In the genomic region with DNA sequence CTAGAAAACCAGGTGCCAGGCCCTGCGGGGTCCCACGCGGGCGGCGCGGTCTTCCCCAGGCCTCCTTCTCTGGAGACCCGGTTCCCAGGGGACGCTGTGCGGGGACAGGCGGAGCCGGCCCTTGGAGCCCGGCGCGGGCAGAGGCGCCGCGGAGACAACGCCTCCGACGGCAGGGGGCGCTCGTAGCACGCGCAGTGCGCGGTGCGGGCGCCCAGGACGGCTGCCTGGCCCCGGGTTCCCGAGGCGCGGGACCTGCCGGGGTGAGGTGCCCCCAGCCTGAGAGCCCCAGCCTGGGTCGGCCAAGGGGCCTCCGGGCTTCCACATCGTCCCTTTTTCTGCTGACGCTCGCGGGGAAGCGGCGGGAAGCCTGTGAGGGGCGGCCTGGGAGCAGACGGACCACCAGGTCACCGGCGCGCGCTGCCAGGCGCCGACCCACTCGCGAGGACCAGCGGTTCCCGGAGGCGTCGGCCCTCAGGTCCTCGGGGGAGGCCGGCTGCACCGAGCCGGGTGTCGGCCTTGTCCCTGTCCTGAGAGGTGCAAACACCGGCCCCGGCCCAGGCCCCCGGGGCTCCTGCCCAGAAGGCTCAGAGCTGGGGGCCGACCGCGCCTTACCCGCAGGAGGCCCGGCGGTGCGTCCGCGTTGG, we compare ENCODE assay signal across 8 cellular contexts. TPM values are rescaled to one million over a fixed set of nuclear protein-coding genes. Genes with fewer than 3 reads are reported as not detected.
A peak's percentile ranks its signal among the peaks of the same experiment; 100 is the strongest.
DNase-seq lines count a peak whose midpoint lies in the region; TF ChIP-seq lines count a peak whose summit lies in the region.

No MANE protein-coding gene starts in this region.

- H3K4me3 Mint-ChIP-seq in activated CD4-positive, alpha-beta memory T cell treated with anti-CD3 and anti-CD28 coated beads, Interleukin-2, amount 10 ng/mL, durations not matched to agents 7 days and 5 days = no peak overlapping the region

- H3K27ac ChIP-seq in DOHH2 (ENCODE audit: low read depth, low read length) (no peak overlapping the region), mesenchymal stem cell (ENCODE audit: low read length, poor library complexity, severe bottlenecking) (no peak overlapping the region)
- no peak overlapping the region for H3K27ac ChIP-seq in effector memory CD4-positive, alpha-beta T cell (ENCODE audit: insufficient read depth, low read length, poor library complexity, severe bottlenecking)

- H2BK12ac ChIP-seq in mesenchymal stem cell (ENCODE audit: low read length in 2 of 2) = no peak overlapping the region

- H3K4me3 ChIP-seq in DOHH2 (ENCODE audit: low read length) (no peak overlapping the region), mesenchymal stem cell (ENCODE audit: insufficient read depth in 1 of 2, low read depth in 1 of 2, low read length in 2 of 2) (peak overlapping the region; percentile 41 to 65)
- H3K4me3 ChIP-seq in effector memory CD4-positive, alpha-beta T cell (ENCODE audit: insufficient read depth, low read depth, low read length, poor library complexity, severe bottlenecking) = peak overlapping the region; percentile 26

- H3K36me3 ChIP-seq in DOHH2 (ENCODE audit: control insufficient read depth, low read length) (no peaks in the 10 kb centered on the region), mesenchymal stem cell (ENCODE audit: control insufficient read depth in 1 of 2, insufficient read depth in 2 of 2, low read depth in 1 of 2, low read length in 2 of 2) (no peaks in the 10 kb centered on the region)
- H3K36me3 ChIP-seq in effector memory CD4-positive, alpha-beta T cell (ENCODE audit: control insufficient read depth, insufficient read depth, low read length) = no peaks in the 10 kb centered on the region

- no peak overlapping the region for H3K18ac ChIP-seq in mesenchymal stem cell (ENCODE audit: low read depth in 1 of 2, low read length in 2 of 2)

- DNase-seq in HCEC 1CT = peak; percentile 30
- peak; percentile 43 for DNase-seq in NCI-H226
- DNase-seq in activated CD4-positive, alpha-beta memory T cell treated with anti-CD3 and anti-CD28 coated beads, Interleukin-2, amount 10 ng/mL, durations not matched to agents 7 days and 5 days = peak; percentile 61
- peak in 2 of 3 donors; percentile 24 to 32 for DNase-seq in effector memory CD4-positive, alpha-beta T cell
- DNase-seq in mesenchymal stem cell = no peak
- peak; percentile 65 to 68 for DNase-seq in stimulated activated CD8-positive, alpha-beta memory T cell treated with anti-CD3 and anti-CD28 coated beads, Interleukin-2, amount 100 ng/mL, for 48 hours (ENCODE audit: low read depth in 2 of 2)
- DNase-seq in putamen (ENCODE audit: low spot score) = no peak

- H3K9me2 ChIP-seq in DOHH2 (replicated peaks; ENCODE audit: control insufficient read depth, low read length) = no peaks in the 10 kb centered on the region

- 0 out of 2 replicates have a peak overlapping the region, but pooled peaks have one; percentile 16 for H3K4me2 ChIP-seq in DOHH2 (ENCODE audit: low read length)
- H3K4me2 ChIP-seq in mesenchymal stem cell (ENCODE audit: low read length, poor library complexity, severe bottlenecking) = peak overlapping the region; percentile 93

- H2BK120ac ChIP-seq in mesenchymal stem cell (ENCODE audit: low read depth, low read length) = no peak overlapping the region

- H3K36me3 Mint-ChIP-seq in activated CD4-positive, alpha-beta memory T cell treated with anti-CD3 and anti-CD28 coated beads, Interleukin-2, amount 10 ng/mL, durations not matched to agents 7 days and 5 days (ENCODE audit: low read depth) = peaks cover 7% of the 10 kb centered on the region

- H3F3A ChIP-seq in DOHH2 (ENCODE audit: control insufficient read depth, insufficient read depth) = peaks cover 2% of the 10 kb centered on the region; the same call in 1 of the 2 replicates

- H3K9me3 Mint-ChIP-seq in activated CD4-positive, alpha-beta memory T cell treated with anti-CD3 and anti-CD28 coated beads, Interleukin-2, amount 10 ng/mL, durations not matched to agents 7 days and 5 days = no peaks in the 10 kb centered on the region

- H4K8ac ChIP-seq in mesenchymal stem cell (ENCODE audit: low read length) = no peak overlapping the region

- H3K4ac ChIP-seq in mesenchymal stem cell (ENCODE audit: low read depth in 1 of 2, low read length in 2 of 2) = no peak overlapping the region

- H3K4me1 Mint-ChIP-seq in activated CD4-positive, alpha-beta memory T cell treated with anti-CD3 and anti-CD28 coated beads, Interleukin-2, amount 10 ng/mL, durations not matched to agents 7 days and 5 days = peaks cover 24% of the 10 kb centered on the region

- H3K14ac ChIP-seq in mesenchymal stem cell (ENCODE audit: low read length in 2 of 2) = no peak overlapping the region

- H3K9ac ChIP-seq in mesenchymal stem cell (ENCODE audit: low read length) = peak overlapping the region; percentile 34

- H3K27ac Mint-ChIP-seq in activated CD4-positive, alpha-beta memory T cell treated with anti-CD3 and anti-CD28 coated beads, Interleukin-2, amount 10 ng/mL, durations not matched to agents 7 days and 5 days = no peak overlapping the region

- peaks cover 79% of the 10 kb centered on the region for H3K27me3 Mint-ChIP-seq in activated CD4-positive, alpha-beta memory T cell treated with anti-CD3 and anti-CD28 coated beads, Interleukin-2, amount 10 ng/mL, durations not matched to agents 7 days and 5 days

- H2AFZ ChIP-seq in mesenchymal stem cell (ENCODE audit: low read depth, low read length) = no peak overlapping the region

- H3K4me1 ChIP-seq in DOHH2 (ENCODE audit: control insufficient read depth, low read length) (peaks cover 31% of the 10 kb centered on the region), mesenchymal stem cell (ENCODE audit: control insufficient read depth, insufficient read depth, low read depth, low read length) (peaks cover 40% of the 10 kb centered on the region)
- peaks cover 39% of the 10 kb centered on the region for H3K4me1 ChIP-seq in effector memory CD4-positive, alpha-beta T cell (ENCODE audit: control insufficient read depth, insufficient read depth, low read length, poor library complexity, severe bottlenecking)

- H3K27me3 ChIP-seq in DOHH2 (ENCODE audit: control insufficient read depth, low read length) = peaks cover 62% of the 10 kb centered on the region
- H3K27me3 ChIP-seq in effector memory CD4-positive, alpha-beta T cell (replicated peaks; ENCODE audit: control insufficient read depth, insufficient read depth, low read length, poor library complexity, severe bottlenecking) = peaks cover 55% of the 10 kb centered on the region
- H3K27me3 ChIP-seq in mesenchymal stem cell (ENCODE audit: control insufficient read depth in 1 of 2, insufficient read depth in 1 of 2, low read length in 2 of 2) = peaks cover 54 to 96% of the 10 kb centered on the region in 2 experiments

- H4K20me1 ChIP-seq in DOHH2 (ENCODE audit: control insufficient read depth, insufficient read depth, low read depth, low read length) = no peaks in the 10 kb centered on the region; the same call in 1 of the 2 replicates

- no peak overlapping the region for H3K23ac ChIP-seq in mesenchymal stem cell (ENCODE audit: low read length in 2 of 2)

- 2% methylated on average over 62 of the region's 73 CpGs for WGBS in mesenchymal stem cell

- POLR2A ChIA-PET in activated CD4-positive, alpha-beta memory T cell treated with anti-CD3 and anti-CD28 coated beads, Interleukin-2, amount 10 ng/mL, durations not matched to agents 7 days and 5 days (lab: Charles Lee) = no interaction called here

- no peak overlapping the region for H2AK5ac ChIP-seq in mesenchymal stem cell (ENCODE audit: low read length, severe bottlenecking)

- H2BK15ac ChIP-seq in mesenchymal stem cell (ENCODE audit: low read depth, poor library complexity, severe bottlenecking) = no peak overlapping the region

- H2BK5ac ChIP-seq in mesenchymal stem cell (ENCODE audit: low read depth, low read length, poor library complexity, severe bottlenecking) = no peak overlapping the region

- CTCF ChIA-PET in activated CD4-positive, alpha-beta memory T cell treated with anti-CD3 and anti-CD28 coated beads, Interleukin-2, amount 10 ng/mL, durations not matched to agents 7 days and 5 days (lab: Charles Lee) = interaction anchor here (0.6 kb wide), 1 partner anchor 1030 kb away, joined by 3 read pairs; no protein-coding TSS in a partner anchor

- H4K91ac ChIP-seq in mesenchymal stem cell (ENCODE audit: low read length) = no peak overlapping the region

- H3K79me2 ChIP-seq in DOHH2 (ENCODE audit: control insufficient read depth, low read length) = no peaks in the 10 kb centered on the region

- no peaks in the 10 kb centered on the region for H3K9me3 ChIP-seq in DOHH2 (ENCODE audit: control insufficient read depth, insufficient read depth, low read length)
- H3K9me3 ChIP-seq in effector memory CD4-positive, alpha-beta T cell (ENCODE audit: control insufficient read depth, low read length) = no peaks in the 10 kb centered on the region
- H3K9me3 ChIP-seq in mesenchymal stem cell (ENCODE audit: control insufficient read depth, low read length) = no peaks in the 10 kb centered on the region

- peak; percentile 73 for TF ChIP-seq CTCF in DOHH2 (IDR thresholded peaks at IDR 0.05; ENCODE audit: low read depth, low read length, poor library complexity, severe bottlenecking)

- no peaks in the 10 kb centered on the region for H3K79me1 ChIP-seq in mesenchymal stem cell (replicated peaks; ENCODE audit: low read length, poor library complexity, severe bottlenecking)

RNA-seq across cellular contexts. Expression of a gene that starts 5.2 kb away (rescaled TPM):
- total RNA-seq in activated CD4-positive, alpha-beta memory T cell treated with anti-CD3 and anti-CD28 coated beads, Interleukin-2, amount 10 ng/mL, durations not matched to agents 7 days and 5 days = under 1 TPM in 1 of 2 experiments, not detected in 1; 0.08 TPM
- 0.07 TPM for polyA plus RNA-seq in mesenchymal stem cell (2013, experiment 1 of 2)
- 0.08 TPM for polyA plus RNA-seq in mesenchymal stem cell (2013, experiment 2 of 2)

Comparison
In these comparisons a context has a peak if more than half of its experiments do, and no peak if none do; other contexts are left out.
1. DNase-seq: peak in HCEC 1CT (single experiment), NCI-H226 (single experiment), activated CD4-positive, alpha-beta memory T cell treated with anti-CD3 and anti-CD28 coated beads, Interleukin-2, amount 10 ng/mL, durations not matched to agents 7 days and 5 days (single experiment), effector memory CD4-positive, alpha-beta T cell (2 of 3) and stimulated activated CD8-positive, alpha-beta memory T cell treated with anti-CD3 and anti-CD28 coated beads, Interleukin-2, amount 100 ng/mL, for 48 hours (2 of 2); none in mesenchymal stem cell (single experiment) and putamen (single experiment).